Comparison of ENCODE assay signal across 7 cellular contexts in genomic region chr6:29956518-29956917, GRCh38.
"Had no signal": no experiment of that assay in that cellular context is flagged by ENCODE, and none has a peak within 500 bp of the region (broad histone marks: within the 10 kb centered on the region; RNA-seq: fewer than 3 reads in every experiment).

No MANE protein-coding gene starts in this region.

- H3K4me3 ChIP-seq: GM23248, HAP-1 had no signal

- H3K27ac ChIP-seq: GM23248, KMS-11 had no signal

- FAIRE-seq: HepG2 had no signal

- H3K4me1 ChIP-seq: HAP-1 had no signal

- H3K27me3 Mint-ChIP-seq: IgD-negative memory B cell had no signal

- H3K9ac ChIP-seq: GM23248, KMS-11 had no signal

- H3K9me3 Mint-ChIP-seq: IgD-negative memory B cell had no signal

- H3K4me3 Mint-ChIP-seq: IgD-negative memory B cell had no signal

- H3K36me3 ChIP-seq: HAP-1 had no signal

- H3K27ac Mint-ChIP-seq: IgD-negative memory B cell had no signal

- H3K4me2 ChIP-seq: KMS-11 had no signal

- ATAC-seq: HepG2 had no signal

- H2AFZ ChIP-seq: GM23248 had no signal

- DNase-seq: GM23248, H7, KBM-7 had no signal
